In the genomic region with DNA sequence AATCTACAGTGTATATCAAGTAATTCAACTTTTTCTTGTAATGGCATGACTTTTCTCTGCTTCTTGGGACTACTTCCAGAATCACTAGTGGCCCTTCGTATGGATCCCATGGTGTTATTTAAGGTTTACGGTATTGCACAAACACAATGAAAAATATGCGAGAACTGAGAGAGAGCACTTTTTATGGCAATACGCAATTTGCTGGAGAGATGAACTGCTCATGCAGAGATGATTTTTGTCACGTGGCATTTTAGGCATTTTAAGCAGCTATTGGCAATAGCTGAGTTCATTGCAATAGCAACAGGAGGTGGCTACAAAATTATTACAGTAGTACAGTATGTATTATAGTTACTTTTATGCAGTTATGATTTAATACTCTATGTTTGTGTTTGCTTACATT, we compare ENCODE assay signal across 22 cellular contexts.
"Had no signal": no experiment of that assay in that cellular context is flagged by ENCODE, and none has a peak within 500 bp of the region (broad histone marks: within the 10 kb centered on the region; RNA-seq: fewer than 3 reads in every experiment).

No MANE protein-coding gene starts in this region.

- H3K9me3 Mint-ChIP-seq: IgD-negative memory B cell had no signal

- H3K36me3 ChIP-seq: SJSA1 had no signal

- H3K9me3 ChIP-seq: SJSA1, SK-N-SH had no signal

- H3K4me3 ChIP-seq: SJSA1 had no signal

- H3K4me3 Mint-ChIP-seq: IgD-negative memory B cell had no signal

- H3K27ac Mint-ChIP-seq: IgD-negative memory B cell had no signal

- H3K27ac ChIP-seq: HL-60, SJSA1 had no signal

- DNase-seq: KBM-7, MV-4-11, NCI-H1048, NCI-H1105, NCI-H1417, NCI-H1436 treated with DMSO at 0.1 percent for 48 hours, NCI-H1694, NCI-H187 treated with DMSO at 0.1 percent for 48 hours, NCI-H2029 treated with DMSO at 0.1 percent for 48 hours, NCI-H2171 treated with DMSO at 0.1 percent for 48 hours, NCI-H345, NCI-H446 treated with DMSO at 0.1 percent for 48 hours, NCI-H510A treated with DMSO at 0.1 percent for 48 hours, NCI-H526 treated with DMSO at 0.1 percent for 48 hours, NCI-H748 treated with DMSO at 0.1 percent for 48 hours, Right ventricle myocardium superior, RPMI8226, SIG-M5, SK-N-SH had no signal

- H3K27me3 Mint-ChIP-seq: IgD-negative memory B cell had no signal

- H3K4me1 ChIP-seq: SJSA1 had no signal

- H3K9ac ChIP-seq: SK-N-SH had no signal

- H3K27me3 ChIP-seq: SJSA1 had no signal
